Comparison of ENCODE assay signal across 21 cellular contexts in the genomic region with DNA sequence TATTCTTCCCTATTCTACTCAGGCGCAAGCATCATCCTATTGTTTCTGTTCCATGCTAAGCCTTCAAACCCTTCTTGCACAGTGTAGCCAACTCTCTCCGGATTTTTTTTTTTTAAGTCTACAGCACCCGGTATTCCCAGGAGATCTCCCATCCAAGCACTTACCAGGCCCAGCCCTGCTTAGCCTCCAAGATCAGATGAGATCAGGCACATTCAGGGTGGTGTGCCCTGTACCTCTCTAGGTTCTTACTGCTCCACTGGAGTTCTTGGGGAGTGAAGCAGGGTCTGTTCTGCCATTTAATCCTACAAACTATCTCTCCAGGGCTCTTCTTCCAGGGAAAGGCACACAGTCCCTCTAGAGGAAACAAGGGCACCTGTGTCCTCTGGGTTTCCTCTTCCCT.
"Had no signal": no experiment of that assay in that cellular context is flagged by ENCODE, and none has a peak within 500 bp of the region (broad histone marks: within the 10 kb centered on the region; RNA-seq: fewer than 3 reads in every experiment).

No MANE protein-coding gene starts in this region.

- H3K4me1 ChIP-seq: esophagus squamous epithelium, gastrocnemius medialis, upper lobe of right lung had no signal

- ATAC-seq: activated CD4-positive, CD25-positive, alpha-beta regulatory T cell treated with anti-CD3 and anti-CD28 coated beads, Interleukin-2, amount 50 U/mL, for 24 hours; activated T-cell treated with anti-CD3 and anti-CD28 coated beads, Interleukin-2, amount 50 U/mL, for 72 hours; gastrocnemius medialis; left colon; stimulated activated naive B cell treated with anti-CD40 and anti-IgM and Interleukin-4, amounts not matched to agents 10 μg/mL and 1 μg/mL and 100 μg/mL, for 72 hours; upper lobe of right lung had no signal

- H3K27ac Mint-ChIP-seq: activated CD4-positive, alpha-beta memory T cell treated with anti-CD3 and anti-CD28 coated beads, Interleukin-2, amount 10 ng/mL, durations not matched to agents 7 days and 5 days; activated CD4-positive, alpha-beta T cell treated with anti-CD3 and anti-CD28 coated beads, Interleukin-2, amount 10 ng/mL, durations not matched to agents 24 days and 14 days; activated naive CD4-positive, alpha-beta T cell treated with anti-CD3 and anti-CD28 coated beads for 36 hours; activated T-cell treated with anti-CD3 and anti-CD28 coated beads, Interleukin-2, amount 50 U/mL, for 72 hours; memory B cell; naive B cell; stimulated activated naive B cell treated with anti-CD40 and anti-IgM and Interleukin-4, amounts not matched to agents 10 μg/mL and 1 μg/mL and 100 μg/mL, for 72 hours had no signal

- H3K9me3 ChIP-seq: esophagus squamous epithelium, gastrocnemius medialis, upper lobe of right lung had no signal

- H3K27ac ChIP-seq: coronary artery, esophagus squamous epithelium, gastrocnemius medialis, upper lobe of right lung had no signal

- H3K27me3 ChIP-seq: esophagus squamous epithelium, gastrocnemius medialis, upper lobe of right lung had no signal

- H3K36me3 ChIP-seq: esophagus squamous epithelium, gastrocnemius medialis, upper lobe of right lung had no signal

- H3K27me3 Mint-ChIP-seq: naive B cell; stimulated activated naive B cell treated with anti-CD40 and anti-IgM and Interleukin-4, amounts not matched to agents 10 μg/mL and 1 μg/mL and 100 μg/mL, for 72 hours had no signal

- H3K9me3 Mint-ChIP-seq: activated CD4-positive, alpha-beta memory T cell treated with anti-CD3 and anti-CD28 coated beads, Interleukin-2, amount 10 ng/mL, durations not matched to agents 7 days and 5 days; activated CD4-positive, alpha-beta T cell treated with anti-CD3 and anti-CD28 coated beads, Interleukin-2, amount 10 ng/mL, durations not matched to agents 24 days and 14 days; activated naive CD4-positive, alpha-beta T cell treated with anti-CD3 and anti-CD28 coated beads for 36 hours; activated T-cell treated with anti-CD3 and anti-CD28 coated beads, Interleukin-2, amount 50 U/mL, for 72 hours; memory B cell; stimulated activated naive B cell treated with anti-CD40 and anti-IgM and Interleukin-4, amounts not matched to agents 10 μg/mL and 1 μg/mL and 100 μg/mL, for 72 hours had no signal

- H3K4me3 Mint-ChIP-seq: activated CD4-positive, alpha-beta memory T cell treated with anti-CD3 and anti-CD28 coated beads, Interleukin-2, amount 10 ng/mL, durations not matched to agents 7 days and 5 days; activated CD4-positive, alpha-beta T cell treated with anti-CD3 and anti-CD28 coated beads, Interleukin-2, amount 10 ng/mL, durations not matched to agents 24 days and 14 days; activated naive CD4-positive, alpha-beta T cell treated with anti-CD3 and anti-CD28 coated beads for 36 hours; activated T-cell treated with anti-CD3 and anti-CD28 coated beads, Interleukin-2, amount 50 U/mL, for 72 hours; memory B cell; stimulated activated naive B cell treated with anti-CD40 and anti-IgM and Interleukin-4, amounts not matched to agents 10 μg/mL and 1 μg/mL and 100 μg/mL, for 72 hours had no signal

- H3K4me3 ChIP-seq: coronary artery, esophagus squamous epithelium, gastrocnemius medialis, upper lobe of right lung had no signal

- FAIRE-seq: bronchial epithelial cell, keratinocyte had no signal

- H3K4me1 Mint-ChIP-seq: activated CD4-positive, alpha-beta memory T cell treated with anti-CD3 and anti-CD28 coated beads, Interleukin-2, amount 10 ng/mL, durations not matched to agents 7 days and 5 days; activated CD4-positive, alpha-beta T cell treated with anti-CD3 and anti-CD28 coated beads, Interleukin-2, amount 10 ng/mL, durations not matched to agents 24 days and 14 days; memory B cell; naive B cell; stimulated activated naive B cell treated with anti-CD40 and anti-IgM and Interleukin-4, amounts not matched to agents 10 μg/mL and 1 μg/mL and 100 μg/mL, for 72 hours had no signal

- DNase-seq: activated CD4-positive, alpha-beta memory T cell treated with anti-CD3 and anti-CD28 coated beads, Interleukin-2, amount 10 ng/mL, durations not matched to agents 7 days and 5 days; activated CD4-positive, alpha-beta T cell treated with anti-CD3 and anti-CD28 coated beads, Interleukin-2, amount 10 ng/mL, durations not matched to agents 24 days and 14 days; activated effector memory CD4-positive, alpha-beta T cell treated with Interleukin-2 at 50 U/mL for 16 hours; activated naive CD4-positive, alpha-beta T cell treated with anti-CD3 and anti-CD28 coated beads for 36 hours; activated T-cell treated with anti-CD3 and anti-CD28 coated beads, Interleukin-2, amount 50 U/mL, for 72 hours; amygdala; esophagus squamous epithelium; gastrocnemius medialis; left colon; naive B cell; occipital lobe; retina; stimulated activated CD4-positive, alpha-beta T cell treated with anti-CD3 and anti-CD28 coated beads, Interleukin-2, amount 100 ng/mL, for 48 hours; stimulated activated CD8-positive, alpha-beta memory T cell treated with anti-CD3 and anti-CD28 coated beads, Interleukin-4, amount 100 ng/mL, for 48 hours; stimulated activated naive B cell treated with anti-CD40 and anti-IgM and Interleukin-4, amounts not matched to agents 10 μg/mL and 1 μg/mL and 100 μg/mL, for 72 hours; upper lobe of right lung had no signal

- H3K36me3 Mint-ChIP-seq: memory B cell; naive B cell; stimulated activated naive B cell treated with anti-CD40 and anti-IgM and Interleukin-4, amounts not matched to agents 10 μg/mL and 1 μg/mL and 100 μg/mL, for 72 hours had no signal
